In genomic region chr5:33423018-33423630, GRCh38 we compare ENCODE assay signal across 8 cellular contexts. TPM values are rescaled to one million over a fixed set of nuclear protein-coding genes. Genes with fewer than 3 reads are reported as not detected.
DNase-seq lines count a peak whose midpoint lies in the region; ATAC-seq, FAIRE-seq and TF ChIP-seq lines count a peak whose summit lies in the region.

No MANE protein-coding gene starts in this region.

- no peak overlapping the region for H3K4me3 Mint-ChIP-seq in activated CD4-positive, alpha-beta T cell treated with anti-CD3 and anti-CD28 coated beads, Interleukin-2, amount 10 ng/mL, durations not matched to agents 24 days and 14 days

- H2AFZ ChIP-seq in Karpas-422 (ENCODE audit: low read length), result no peak overlapping the region

- H3K36me3 ChIP-seq in Karpas-422 (ENCODE audit: insufficient read depth, low read length), result no peaks in the 10 kb centered on the region

- H3K9me3 Mint-ChIP-seq in activated CD4-positive, alpha-beta T cell treated with anti-CD3 and anti-CD28 coated beads, Interleukin-2, amount 10 ng/mL, durations not matched to agents 24 days and 14 days, result no peaks in the 10 kb centered on the region

- H3K4me1 ChIP-seq in Karpas-422 (ENCODE audit: low read length), result no peaks in the 10 kb centered on the region

- TF ChIP-seq CTCF in D721Med (IDR thresholded peaks at IDR 0.05; ENCODE audit: insufficient read depth, missing control alignments), result peak; percentile 49
- peak; percentile 70 for TF ChIP-seq CTCF in VCaP (conservative IDR thresholded peaks at IDR 0.05)

- H3K9me2 ChIP-seq in Karpas-422 (replicated peaks; ENCODE audit: insufficient read depth, low read length), result no peaks in the 10 kb centered on the region

- H3K4me3 ChIP-seq in Karpas-422 (ENCODE audit: low read length), result no peak overlapping the region

- H3K79me2 ChIP-seq in Karpas-422 (ENCODE audit: low read length), result no peaks in the 10 kb centered on the region

- H3K9me3 ChIP-seq in Karpas-422 (ENCODE audit: low read length), result no peaks in the 10 kb centered on the region

- intact Hi-C loops in left colon (cut with DNase I, micrococcal nuclease), result no loop called here
- intact Hi-C loops in activated CD4-positive, alpha-beta T cell treated with anti-CD3 and anti-CD28 coated beads, Interleukin-2, amount 10 ng/mL, durations not matched to agents 24 days and 14 days (cut with micrococcal nuclease), result loop anchor here (2.0 kb wide), 1 partner anchor 714 kb away; no protein-coding TSS in a partner anchor

- no peak overlapping the region for H3K4me2 ChIP-seq in Karpas-422 (ENCODE audit: low read depth, low read length, poor library complexity, severe bottlenecking)

- H3K27me3 Mint-ChIP-seq in activated CD4-positive, alpha-beta T cell treated with anti-CD3 and anti-CD28 coated beads, Interleukin-2, amount 10 ng/mL, durations not matched to agents 24 days and 14 days, result peaks cover 9% of the 10 kb centered on the region

- H3K9ac ChIP-seq in Karpas-422 (ENCODE audit: low read length), result no peak overlapping the region

- ATAC-seq in left colon (peak; percentile 36), HG03095 (IDR thresholded peaks at IDR 0.05; ENCODE audit: unreplicated experiment) (no peak)

- DNase-seq in D721Med (ENCODE audit: insufficient read length, low spot score) (no peak), Karpas-422 (peak; percentile 61), left colon (no peak), SKM-1 (lab: John Stamatoyannopoulos, UW; ENCODE audit: unreplicated experiment) (no peak), COLO668 (lab: John Stamatoyannopoulos, UW; ENCODE audit: unreplicated experiment) (no peak)
- no peak for DNase-seq in activated CD4-positive, alpha-beta T cell treated with anti-CD3 and anti-CD28 coated beads, Interleukin-2, amount 10 ng/mL, durations not matched to agents 24 days and 14 days

- H3K36me3 Mint-ChIP-seq in activated CD4-positive, alpha-beta T cell treated with anti-CD3 and anti-CD28 coated beads, Interleukin-2, amount 10 ng/mL, durations not matched to agents 24 days and 14 days (ENCODE audit: low read depth), result no peaks in the 10 kb centered on the region

- H4K20me1 ChIP-seq in Karpas-422 (ENCODE audit: insufficient read depth, low read depth, low read length), result no peaks in the 10 kb centered on the region

- FAIRE-seq in D721Med (lab: Jason Lieb, UNC), result no peak

- no peak overlapping the region for H3K27ac Mint-ChIP-seq in activated CD4-positive, alpha-beta T cell treated with anti-CD3 and anti-CD28 coated beads, Interleukin-2, amount 10 ng/mL, durations not matched to agents 24 days and 14 days

- no peaks in the 10 kb centered on the region for H3K27me3 ChIP-seq in Karpas-422 (ENCODE audit: low read length)

- no peak overlapping the region for H3K27ac ChIP-seq in Karpas-422 (ENCODE audit: low read length)
- no peak overlapping the region for H3K27ac ChIP-seq in VCaP

- H3K4me1 Mint-ChIP-seq in activated CD4-positive, alpha-beta T cell treated with anti-CD3 and anti-CD28 coated beads, Interleukin-2, amount 10 ng/mL, durations not matched to agents 24 days and 14 days, result no peaks in the 10 kb centered on the region

RNA-seq across cellular contexts. Expression of gene TARS1, which starts 17.6 kb away (rescaled TPM):
- total RNA-seq in Karpas-422 (2014; rRNA removed; shearing (Covaris generic); ENCODE audit: low replicate concordance), result 107 and 132 TPM in 2 replicates
- total RNA-seq in left colon, result 100 to 1,000 TPM; 103 to 163 TPM
- 190 and 195 TPM in 2 replicates for total RNA-seq in activated CD4-positive, alpha-beta T cell treated with anti-CD3 and anti-CD28 coated beads, Interleukin-2, amount 10 ng/mL, durations not matched to agents 24 days and 14 days
